13 cellular contexts compared by ENCODE assay signal in genomic region chr7:158662610-158663427, GRCh38. TPM values are rescaled to one million over a fixed set of nuclear protein-coding genes. Genes with fewer than 3 reads are reported as not detected.
DNase-seq lines count a peak whose midpoint lies in the region; ATAC-seq and TF ChIP-seq lines count a peak whose summit lies in the region.
"Had no signal": no experiment of that assay in that cellular context is flagged by ENCODE, and none has a peak within 500 bp of the region (broad histone marks: within the 10 kb centered on the region; RNA-seq: fewer than 3 reads in every experiment).

No MANE protein-coding gene starts in this region.

- H3K9me3 Mint-ChIP-seq in activated naive CD4-positive, alpha-beta T cell treated with anti-CD3 and anti-CD28 coated beads, Interleukin-2, amount 10 ng/mL, durations not matched to agents 7 days and 5 days, result no peaks in the 10 kb centered on the region
- no peaks in the 10 kb centered on the region for H3K9me3 Mint-ChIP-seq in activated naive CD4-positive, alpha-beta T cell treated with anti-CD3 and anti-CD28 coated beads for 36 hours
- no peaks in the 10 kb centered on the region for H3K9me3 Mint-ChIP-seq in T-helper 2 cell treated with Interferon-gamma antibody and Interleukin-4, amounts not matched to agents 5 μg/mL and 100 μg/mL, for 36 hours
- peaks cover 5% of the 10 kb centered on the region for H3K9me3 Mint-ChIP-seq in glutamatergic neuron (ENCODE audit: unreplicated experiment)
- H3K9me3 Mint-ChIP-seq: memory B cell had no signal

- H3K36me3 Mint-ChIP-seq in activated naive CD4-positive, alpha-beta T cell treated with anti-CD3 and anti-CD28 coated beads, Interleukin-2, amount 10 ng/mL, durations not matched to agents 7 days and 5 days, result peaks cover 47% of the 10 kb centered on the region
- peaks cover 42% of the 10 kb centered on the region for H3K36me3 Mint-ChIP-seq in activated naive CD4-positive, alpha-beta T cell treated with anti-CD3 and anti-CD28 coated beads for 36 hours (ENCODE audit: low read depth)
- peaks cover 58% of the 10 kb centered on the region for H3K36me3 Mint-ChIP-seq in T-helper 2 cell treated with Interferon-gamma antibody and Interleukin-4, amounts not matched to agents 5 μg/mL and 100 μg/mL, for 36 hours (ENCODE audit: low read depth)
- H3K36me3 Mint-ChIP-seq in glutamatergic neuron (ENCODE audit: unreplicated experiment), result peaks cover 5% of the 10 kb centered on the region

- no peaks in the 10 kb centered on the region for H3K4me1 ChIP-seq in thyroid gland
- H3K4me1 ChIP-seq: parathyroid adenoma, tibial artery had no signal

- CTCF ChIA-PET in activated naive CD4-positive, alpha-beta T cell treated with anti-CD3 and anti-CD28 coated beads, Interleukin-2, amount 10 ng/mL, durations not matched to agents 7 days and 5 days (lab: Charles Lee), result no interaction called here
- CTCF ChIA-PET in activated naive CD4-positive, alpha-beta T cell treated with anti-CD3 and anti-CD28 coated beads for 36 hours (lab: Charles Lee), result no interaction called here

- H3K27me3 Mint-ChIP-seq in activated naive CD4-positive, alpha-beta T cell treated with anti-CD3 and anti-CD28 coated beads, Interleukin-2, amount 10 ng/mL, durations not matched to agents 7 days and 5 days, result no peaks in the 10 kb centered on the region
- no peaks in the 10 kb centered on the region for H3K27me3 Mint-ChIP-seq in activated naive CD4-positive, alpha-beta T cell treated with anti-CD3 and anti-CD28 coated beads for 36 hours (ENCODE audit: low read depth)
- H3K27me3 Mint-ChIP-seq in T-helper 2 cell treated with Interferon-gamma antibody and Interleukin-4, amounts not matched to agents 5 μg/mL and 100 μg/mL, for 36 hours (ENCODE audit: low read depth), result no peaks in the 10 kb centered on the region
- H3K27me3 Mint-ChIP-seq in glutamatergic neuron (ENCODE audit: unreplicated experiment), result no peaks in the 10 kb centered on the region
- H3K27me3 Mint-ChIP-seq: memory B cell had no signal

- 44 to 55% methylated on average over 14 of the region's 14 CpGs for WGBS in thyroid gland, 2 donors

- H3K27ac Mint-ChIP-seq in activated naive CD4-positive, alpha-beta T cell treated with anti-CD3 and anti-CD28 coated beads, Interleukin-2, amount 10 ng/mL, durations not matched to agents 7 days and 5 days, result peak overlapping the region; percentile 61
- no peak overlapping the region for H3K27ac Mint-ChIP-seq in activated naive CD4-positive, alpha-beta T cell treated with anti-CD3 and anti-CD28 coated beads for 36 hours
- H3K27ac Mint-ChIP-seq in T-helper 2 cell treated with Interferon-gamma antibody and Interleukin-4, amounts not matched to agents 5 μg/mL and 100 μg/mL, for 36 hours, result peak overlapping the region; percentile 81
- H3K27ac Mint-ChIP-seq in glutamatergic neuron (ENCODE audit: unreplicated experiment), result peak overlapping the region; percentile 60
- H3K27ac Mint-ChIP-seq: memory B cell had no signal

- H3K36me3 ChIP-seq in thyroid gland, result no peaks in the 10 kb centered on the region

- no peak overlapping the region for H3K27ac ChIP-seq in thyroid gland
- H3K27ac ChIP-seq: parathyroid adenoma, tibial artery had no signal

- H3K9me3 ChIP-seq in thyroid gland, result no peaks in the 10 kb centered on the region
- H3K9me3 ChIP-seq: tibial artery had no signal

- H3K4me3 Mint-ChIP-seq in activated naive CD4-positive, alpha-beta T cell treated with anti-CD3 and anti-CD28 coated beads, Interleukin-2, amount 10 ng/mL, durations not matched to agents 7 days and 5 days, result no peak overlapping the region
- H3K4me3 Mint-ChIP-seq in activated naive CD4-positive, alpha-beta T cell treated with anti-CD3 and anti-CD28 coated beads for 36 hours, result no peak overlapping the region
- H3K4me3 Mint-ChIP-seq in T-helper 2 cell treated with Interferon-gamma antibody and Interleukin-4, amounts not matched to agents 5 μg/mL and 100 μg/mL, for 36 hours, result no peak overlapping the region
- H3K4me3 Mint-ChIP-seq in glutamatergic neuron (ENCODE audit: unreplicated experiment), result no peak overlapping the region
- H3K4me3 Mint-ChIP-seq: memory B cell had no signal

- no peak for DNase-seq in activated naive CD4-positive, alpha-beta T cell treated with anti-CD3 and anti-CD28 coated beads, Interleukin-2, amount 10 ng/mL, durations not matched to agents 7 days and 5 days
- no peak for DNase-seq in activated naive CD4-positive, alpha-beta T cell treated with anti-CD3 and anti-CD28 coated beads for 36 hours
- DNase-seq in T-helper 2 cell treated with Interferon-gamma antibody and Interleukin-4, amounts not matched to agents 5 μg/mL and 100 μg/mL, for 36 hours (ENCODE audit: low spot score), result no peak
- no peak for DNase-seq in glutamatergic neuron
- peak; percentile 17 to 21 for DNase-seq in thyroid gland
- no peak for DNase-seq in GF-D8 (lab: John Stamatoyannopoulos, UW)
- DNase-seq in NCI-H1048 (lab: John Stamatoyannopoulos, UW), result no peak
- DNase-seq: NCI-H1930, NCI-H748 treated with DMSO at 0.1 percent for 48 hours, tibial artery had no signal

- no peak for TF ChIP-seq POLR2A in thyroid gland (IDR thresholded peaks at IDR 0.05)

- peaks cover 4% of the 10 kb centered on the region for H3K4me1 Mint-ChIP-seq in activated naive CD4-positive, alpha-beta T cell treated with anti-CD3 and anti-CD28 coated beads, Interleukin-2, amount 10 ng/mL, durations not matched to agents 7 days and 5 days
- no peaks in the 10 kb centered on the region for H3K4me1 Mint-ChIP-seq in activated naive CD4-positive, alpha-beta T cell treated with anti-CD3 and anti-CD28 coated beads for 36 hours (ENCODE audit: low read depth)
- peaks cover 20% of the 10 kb centered on the region for H3K4me1 Mint-ChIP-seq in T-helper 2 cell treated with Interferon-gamma antibody and Interleukin-4, amounts not matched to agents 5 μg/mL and 100 μg/mL, for 36 hours (ENCODE audit: low read depth)
- peaks cover 17% of the 10 kb centered on the region for H3K4me1 Mint-ChIP-seq in glutamatergic neuron (ENCODE audit: low read depth, unreplicated experiment)
- H3K4me1 Mint-ChIP-seq: memory B cell had no signal

- H3K27me3 ChIP-seq in thyroid gland, result no peaks in the 10 kb centered on the region
- H3K27me3 ChIP-seq: tibial artery had no signal

- intact Hi-C loops in activated naive CD4-positive, alpha-beta T cell treated with anti-CD3 and anti-CD28 coated beads for 36 hours (cut with micrococcal nuclease), result no loop called here
- intact Hi-C loops in thyroid gland (cut with DNase I), result no loop called here

- TF ChIP-seq CTCF in glutamatergic neuron (IDR thresholded peaks at IDR 0.05; ENCODE audit: partially characterized antibody, unreplicated experiment) (no peak), thyroid gland (IDR thresholded peaks at IDR 0.05) (no peak)

- no peak for ATAC-seq in GM21786 (IDR thresholded peaks at IDR 0.05; ENCODE audit: unreplicated experiment)

- no peak overlapping the region for H3K4me3 ChIP-seq in thyroid gland (replicated peaks in 1 of 3)
- H3K4me3 ChIP-seq: tibial artery had no signal

RNA-seq across cellular contexts. Expression of gene NCAPG2, which starts 41.8 kb away (rescaled TPM):
- 100 to 1,000 TPM; 145 to 149 TPM for total RNA-seq in activated naive CD4-positive, alpha-beta T cell treated with anti-CD3 and anti-CD28 coated beads for 36 hours
- total RNA-seq in glutamatergic neuron (ENCODE audit: unreplicated experiment) (27.2 TPM), thyroid gland (1 to 10 TPM; 6.7 to 8.3 (median 7.7) TPM)

Comparison
In these comparisons a context has a peak if more than half of its experiments do, and no peak if none do; other contexts are left out.
1. DNase-seq: peak in thyroid gland (2 of 2); none in activated naive CD4-positive, alpha-beta T cell treated with anti-CD3 and anti-CD28 coated beads, Interleukin-2, amount 10 ng/mL, durations not matched to agents 7 days and 5 days (single experiment), activated naive CD4-positive, alpha-beta T cell treated with anti-CD3 and anti-CD28 coated beads for 36 hours (single experiment), T-helper 2 cell treated with Interferon-gamma antibody and Interleukin-4, amounts not matched to agents 5 μg/mL and 100 μg/mL, for 36 hours (single experiment), glutamatergic neuron (single experiment), GF-D8 (single experiment) and NCI-H1048 (single experiment).